Comparison of ENCODE assay signal across 8 cellular contexts in genomic region chr6:108557494-108558371, GRCh38. TPM values are rescaled to one million over a fixed set of nuclear protein-coding genes. Genes with fewer than 3 reads are reported as not detected.
A peak's percentile ranks its signal among the peaks of the same experiment; 100 is the strongest.
DNase-seq lines count a peak whose midpoint lies in the region; ATAC-seq and TF ChIP-seq lines count a peak whose summit lies in the region.

No MANE protein-coding gene starts in this region.

- DNase-seq in COR-L47 (lab: John Stamatoyannopoulos, UW) = peak; percentile 65
- peak; percentile 62 for DNase-seq in HT-29 (ENCODE audit: low spot score)
- peak; percentile 64 for DNase-seq in PC-3
- DNase-seq in activated T-cell treated with anti-CD3 and anti-CD28 coated beads, Interleukin-2, amount 50 U/mL, for 48 hours = peak; percentile 73 to 79
- DNase-seq in stimulated activated CD8-positive, alpha-beta memory T cell treated with anti-CD3 and anti-CD28 coated beads, Interleukin-7, amount 100 ng/mL, for 1 hour (ENCODE audit: low read depth in 2 of 2) = peak; percentile 58 to 60

- no TSS peak for BruUV-seq in PC-3 (replicated peaks; lab: Mats Ljungman, UMichigan)

- CTCF ChIA-PET in PC-3 (lab: Charles Lee) = interaction anchor here (0.6 kb wide), 2 partner anchors 282 to 639 kb away, joined by 6 read pairs; no protein-coding TSS in a partner anchor

- peak overlapping the region; percentile 80 for H2AFZ ChIP-seq in PC-3 (ENCODE audit: low read length)

- H3K4me3 ChIP-seq in PC-3 (ENCODE audit: low read length) (peak overlapping the region; percentile 67), mucosa of stomach (ENCODE audit: low read length) (peak overlapping the region; percentile 64)

- H3K79me2 ChIP-seq in PC-3 (ENCODE audit: low read length) = peaks cover 25% of the 10 kb centered on the region

- H4K20me1 ChIP-seq in PC-3 (ENCODE audit: low read length) = 0 out of 2 replicates have a peak, but pooled peaks cover 9% of the 10 kb centered on the region

- peak overlapping the region; percentile 44; the same call in 1 of the 2 replicates for H3K27ac ChIP-seq in PC-3 (ENCODE audit: low read length)

- H3K27me3 ChIP-seq in PC-3 (ENCODE audit: low read length) (no peaks in the 10 kb centered on the region), mucosa of stomach (ENCODE audit: control insufficient read depth, insufficient read depth, low read length) (no peaks in the 10 kb centered on the region)

- peak overlapping the region; percentile 89 for H3K4me2 ChIP-seq in PC-3 (ENCODE audit: low read length)

- H3K36me3 ChIP-seq in PC-3 (ENCODE audit: low read depth, low read length) (no peaks in the 10 kb centered on the region), mucosa of stomach (ENCODE audit: control insufficient read depth, insufficient read depth, low read length) (no peaks in the 10 kb centered on the region)

- H3F3A ChIP-seq in PC-3 (ENCODE audit: low read length, unreplicated experiment) = no peaks in the 10 kb centered on the region

- H3K9me3 ChIP-seq in PC-3 (ENCODE audit: low read length) = no peaks in the 10 kb centered on the region
- no peaks in the 10 kb centered on the region for H3K9me3 ChIP-seq in mucosa of stomach (ENCODE audit: control insufficient read depth, low read length)

- ATAC-seq in PC-3 (no peak; the same call in 1 of the 2 replicates), esophagus mucosa (peak; percentile 58), HG03135 (IDR thresholded peaks at IDR 0.05; ENCODE audit: unreplicated experiment) (no peak)

- peak overlapping the region; percentile 40; the same call in 1 of the 2 replicates for H3K9ac ChIP-seq in PC-3 (ENCODE audit: low read length)
- peak overlapping the region; percentile 77 for H3K9ac ChIP-seq in mucosa of stomach (ENCODE audit: low read length)

- TF ChIP-seq CTCF in PC-3 (conservative IDR thresholded peaks at IDR 0.05; ENCODE audit: low read depth, low read length) = no peak

- POLR2A ChIA-PET in PC-3 (lab: Charles Lee; ENCODE audit: unreplicated experiment) = interaction anchor here (0.6 to 0.9 kb wide), 2 partner anchors 193 to 883 kb away, joined by 3 to 6 read pairs; partner anchors contain the start of gene SMPD2

- no peaks in the 10 kb centered on the region for H3K9me2 ChIP-seq in PC-3 (replicated peaks; ENCODE audit: low read length)

- intact Hi-C loops in PC-3 (cut with micrococcal nuclease) = loop anchor here (5.0 kb wide), 2 partner anchors 180 to 515 kb away; no protein-coding TSS in a partner anchor

- peaks cover 10% of the 10 kb centered on the region for H3K4me1 ChIP-seq in PC-3 (ENCODE audit: insufficient read depth, low read length)
- H3K4me1 ChIP-seq in mucosa of stomach (ENCODE audit: control insufficient read depth, insufficient read depth, low read length) = peaks cover 6% of the 10 kb centered on the region

RNA-seq across cellular contexts. Expression of gene FOXO3, which starts 3.0 kb away (rescaled TPM):
- total RNA-seq in HT-29 (2014; rRNA removed; shearing (Covaris generic)) = 22.1 and 22.3 TPM in 2 replicates
- 12.8 and 19.9 TPM in 2 replicates for total RNA-seq in PC-3 (2014; rRNA removed)
- total RNA-seq in esophagus mucosa = 29.3 TPM
